Comparison of ENCODE assay signal across 2 cellular contexts in genomic region chr16:52912565-52913173, GRCh38.
TF ChIP-seq lines count a peak whose summit lies in the region.

No MANE protein-coding gene starts in this region.

TF ChIP-seq in Ishikawa, 13 proteins besides CTCF, POLR2A, EP300 and RAD21 (continued from another document):
- TF ChIP-seq, protein P1, sequence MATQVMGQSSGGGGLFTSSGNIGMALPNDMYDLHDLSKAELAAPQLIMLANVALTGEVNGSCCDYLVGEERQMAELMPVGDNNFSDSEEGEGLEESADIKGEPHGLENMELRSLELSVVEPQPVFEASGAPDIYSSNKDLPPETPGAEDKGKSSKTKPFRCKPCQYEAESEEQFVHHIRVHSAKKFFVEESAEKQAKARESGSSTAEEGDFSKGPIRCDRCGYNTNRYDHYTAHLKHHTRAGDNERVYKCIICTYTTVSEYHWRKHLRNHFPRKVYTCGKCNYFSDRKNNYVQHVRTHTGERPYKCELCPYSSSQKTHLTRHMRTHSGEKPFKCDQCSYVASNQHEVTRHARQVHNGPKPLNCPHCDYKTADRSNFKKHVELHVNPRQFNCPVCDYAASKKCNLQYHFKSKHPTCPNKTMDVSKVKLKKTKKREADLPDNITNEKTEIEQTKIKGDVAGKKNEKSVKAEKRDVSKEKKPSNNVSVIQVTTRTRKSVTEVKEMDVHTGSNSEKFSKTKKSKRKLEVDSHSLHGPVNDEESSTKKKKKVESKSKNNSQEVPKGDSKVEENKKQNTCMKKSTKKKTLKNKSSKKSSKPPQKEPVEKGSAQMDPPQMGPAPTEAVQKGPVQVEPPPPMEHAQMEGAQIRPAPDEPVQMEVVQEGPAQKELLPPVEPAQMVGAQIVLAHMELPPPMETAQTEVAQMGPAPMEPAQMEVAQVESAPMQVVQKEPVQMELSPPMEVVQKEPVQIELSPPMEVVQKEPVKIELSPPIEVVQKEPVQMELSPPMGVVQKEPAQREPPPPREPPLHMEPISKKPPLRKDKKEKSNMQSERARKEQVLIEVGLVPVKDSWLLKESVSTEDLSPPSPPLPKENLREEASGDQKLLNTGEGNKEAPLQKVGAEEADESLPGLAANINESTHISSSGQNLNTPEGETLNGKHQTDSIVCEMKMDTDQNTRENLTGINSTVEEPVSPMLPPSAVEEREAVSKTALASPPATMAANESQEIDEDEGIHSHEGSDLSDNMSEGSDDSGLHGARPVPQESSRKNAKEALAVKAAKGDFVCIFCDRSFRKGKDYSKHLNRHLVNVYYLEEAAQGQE (IDR thresholded peaks at IDR 0.05; ENCODE audit: low read depth), result no peak
- TF ChIP-seq MAX (IDR thresholded peaks at IDR 0.05) (no peak), NFIC (IDR thresholded peaks at IDR 0.05) (no peak), TCF12 (IDR thresholded peaks at IDR 0.05; ENCODE audit: low read depth) (no peak), ZBTB7A (IDR thresholded peaks at IDR 0.05; ENCODE audit: low read depth) (no peak)

TF ChIP-seq in HepG2, 621 proteins besides CTCF, POLR2A, EP300 and RAD21 (continued from another document):
- TF ChIP-seq, protein P2, sequence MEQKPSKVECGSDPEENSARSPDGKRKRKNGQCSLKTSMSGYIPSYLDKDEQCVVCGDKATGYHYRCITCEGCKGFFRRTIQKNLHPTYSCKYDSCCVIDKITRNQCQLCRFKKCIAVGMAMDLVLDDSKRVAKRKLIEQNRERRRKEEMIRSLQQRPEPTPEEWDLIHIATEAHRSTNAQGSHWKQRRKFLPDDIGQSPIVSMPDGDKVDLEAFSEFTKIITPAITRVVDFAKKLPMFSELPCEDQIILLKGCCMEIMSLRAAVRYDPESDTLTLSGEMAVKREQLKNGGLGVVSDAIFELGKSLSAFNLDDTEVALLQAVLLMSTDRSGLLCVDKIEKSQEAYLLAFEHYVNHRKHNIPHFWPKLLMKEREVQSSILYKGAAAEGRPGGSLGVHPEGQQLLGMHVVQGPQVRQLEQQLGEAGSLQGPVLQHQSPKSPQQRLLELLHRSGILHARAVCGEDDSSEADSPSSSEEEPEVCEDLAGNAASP (CRISPR knock-in tag; IDR thresholded peaks at IDR 0.05; ENCODE audit: borderline replicate concordance), result 0 out of 2 replicates have a peak, but pooled peaks have one; percentile 30
- peak; percentile 15; the same call in 1 of the 2 replicates for TF ChIP-seq SIX1 (CRISPR knock-in tag; IDR thresholded peaks at IDR 0.05; ENCODE audit: borderline replicate concordance)
- TF ChIP-seq KDM5A (IDR thresholded peaks at IDR 0.05; ENCODE audit: borderline replicate concordance, low read length), result no peak
- no peak for TF ChIP-seq KDM2A (CRISPR knock-in tag; IDR thresholded peaks at IDR 0.05; ENCODE audit: borderline replicate concordance, low read depth)
- peak; percentile 96 for TF ChIP-seq STAG1 (CRISPR knock-in tag; IDR thresholded peaks at IDR 0.05)
- TF ChIP-seq DRAP1 (CRISPR knock-in tag; IDR thresholded peaks at IDR 0.05), result 0 out of 2 replicates have a peak, but pooled peaks have one; percentile 31
- peak; percentile 98 for TF ChIP-seq SMC3 (IDR thresholded peaks at IDR 0.05; ENCODE audit: low read length)
- TF ChIP-seq FIP1L1 (IDR thresholded peaks at IDR 0.05; ENCODE audit: borderline replicate concordance, insufficient read depth, low read depth, low read length), result no peak
- 0 out of 2 replicates have a peak, but pooled peaks have one; percentile 45 for TF ChIP-seq FOXJ3 (CRISPR knock-in tag; IDR thresholded peaks at IDR 0.05; ENCODE audit: borderline replicate concordance)
- 0 out of 2 replicates have a peak, but pooled peaks have one; percentile 21 for TF ChIP-seq FOSL2 (CRISPR knock-in tag; IDR thresholded peaks at IDR 0.05)
- TF ChIP-seq PTBP1 (IDR thresholded peaks at IDR 0.05; ENCODE audit: low read depth, low read length, poor library complexity, severe bottlenecking), result no peak
- peak; percentile 30; the same call in 1 of the 2 replicates for TF ChIP-seq FOXK1 (CRISPR knock-in tag; IDR thresholded peaks at IDR 0.05; ENCODE audit: borderline replicate concordance, low read depth)
- TF ChIP-seq ZSCAN9 (CRISPR knock-in tag; IDR thresholded peaks at IDR 0.05; ENCODE audit: borderline replicate concordance), result no peak
- TF ChIP-seq ZNF124 (CRISPR knock-in tag; IDR thresholded peaks at IDR 0.05), result peak; percentile 64; the same call in 1 of the 2 replicates
- TF ChIP-seq KDM4B (CRISPR knock-in tag; IDR thresholded peaks at IDR 0.05), result no peak
- peak; percentile 26; the same call in 1 of the 2 replicates for TF ChIP-seq IKZF5 (CRISPR knock-in tag; IDR thresholded peaks at IDR 0.05)
- TF ChIP-seq SSRP1 (CRISPR knock-in tag; IDR thresholded peaks at IDR 0.05), result 0 out of 2 replicates have a peak, but pooled peaks have one; percentile 47
- TF ChIP-seq, protein P3, sequence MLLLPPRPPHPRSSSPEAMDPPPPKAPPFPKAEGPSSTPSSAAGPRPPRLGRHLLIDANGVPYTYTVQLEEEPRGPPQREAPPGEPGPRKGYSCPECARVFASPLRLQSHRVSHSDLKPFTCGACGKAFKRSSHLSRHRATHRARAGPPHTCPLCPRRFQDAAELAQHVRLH (CRISPR knock-in tag; IDR thresholded peaks at IDR 0.05; ENCODE audit: borderline replicate concordance, low read depth), result peak; percentile 50; the same call in 1 of the 2 replicates
- no peak for TF ChIP-seq ZSCAN21 (CRISPR knock-in tag; IDR thresholded peaks at IDR 0.05; ENCODE audit: borderline replicate concordance)
- 0 out of 2 replicates have a peak, but pooled peaks have one; percentile 46 for TF ChIP-seq ZNF850 (CRISPR knock-in tag; conservative IDR thresholded peaks at IDR 0.05)
- TF ChIP-seq ELF3 (CRISPR knock-in tag; IDR thresholded peaks at IDR 0.05), result peak; percentile 16; the same call in 1 of the 2 replicates
- TF ChIP-seq XRCC5 (optimal IDR thresholded peaks at IDR 0.05; ENCODE audit: low read length), result peak; percentile 56
- no peak for TF ChIP-seq PITX1 (CRISPR knock-in tag; IDR thresholded peaks at IDR 0.05)
- TF ChIP-seq MIXL1 (CRISPR knock-in tag; IDR thresholded peaks at IDR 0.05), result peak; percentile 71; the same call in 1 of the 2 replicates
- TF ChIP-seq ARHGAP35 (CRISPR knock-in tag; IDR thresholded peaks at IDR 0.05; ENCODE audit: borderline replicate concordance), result no peak
- TF ChIP-seq, protein P4, sequence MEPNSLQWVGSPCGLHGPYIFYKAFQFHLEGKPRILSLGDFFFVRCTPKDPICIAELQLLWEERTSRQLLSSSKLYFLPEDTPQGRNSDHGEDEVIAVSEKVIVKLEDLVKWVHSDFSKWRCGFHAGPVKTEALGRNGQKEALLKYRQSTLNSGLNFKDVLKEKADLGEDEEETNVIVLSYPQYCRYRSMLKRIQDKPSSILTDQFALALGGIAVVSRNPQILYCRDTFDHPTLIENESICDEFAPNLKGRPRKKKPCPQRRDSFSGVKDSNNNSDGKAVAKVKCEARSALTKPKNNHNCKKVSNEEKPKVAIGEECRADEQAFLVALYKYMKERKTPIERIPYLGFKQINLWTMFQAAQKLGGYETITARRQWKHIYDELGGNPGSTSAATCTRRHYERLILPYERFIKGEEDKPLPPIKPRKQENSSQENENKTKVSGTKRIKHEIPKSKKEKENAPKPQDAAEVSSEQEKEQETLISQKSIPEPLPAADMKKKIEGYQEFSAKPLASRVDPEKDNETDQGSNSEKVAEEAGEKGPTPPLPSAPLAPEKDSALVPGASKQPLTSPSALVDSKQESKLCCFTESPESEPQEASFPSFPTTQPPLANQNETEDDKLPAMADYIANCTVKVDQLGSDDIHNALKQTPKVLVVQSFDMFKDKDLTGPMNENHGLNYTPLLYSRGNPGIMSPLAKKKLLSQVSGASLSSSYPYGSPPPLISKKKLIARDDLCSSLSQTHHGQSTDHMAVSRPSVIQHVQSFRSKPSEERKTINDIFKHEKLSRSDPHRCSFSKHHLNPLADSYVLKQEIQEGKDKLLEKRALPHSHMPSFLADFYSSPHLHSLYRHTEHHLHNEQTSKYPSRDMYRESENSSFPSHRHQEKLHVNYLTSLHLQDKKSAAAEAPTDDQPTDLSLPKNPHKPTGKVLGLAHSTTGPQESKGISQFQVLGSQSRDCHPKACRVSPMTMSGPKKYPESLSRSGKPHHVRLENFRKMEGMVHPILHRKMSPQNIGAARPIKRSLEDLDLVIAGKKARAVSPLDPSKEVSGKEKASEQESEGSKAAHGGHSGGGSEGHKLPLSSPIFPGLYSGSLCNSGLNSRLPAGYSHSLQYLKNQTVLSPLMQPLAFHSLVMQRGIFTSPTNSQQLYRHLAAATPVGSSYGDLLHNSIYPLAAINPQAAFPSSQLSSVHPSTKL (CRISPR knock-in tag; IDR thresholded peaks at IDR 0.05), result peak; percentile 21; the same call in 1 of the 2 replicates
